ENCODE assay signal across 9 cellular contexts in the genomic region with DNA sequence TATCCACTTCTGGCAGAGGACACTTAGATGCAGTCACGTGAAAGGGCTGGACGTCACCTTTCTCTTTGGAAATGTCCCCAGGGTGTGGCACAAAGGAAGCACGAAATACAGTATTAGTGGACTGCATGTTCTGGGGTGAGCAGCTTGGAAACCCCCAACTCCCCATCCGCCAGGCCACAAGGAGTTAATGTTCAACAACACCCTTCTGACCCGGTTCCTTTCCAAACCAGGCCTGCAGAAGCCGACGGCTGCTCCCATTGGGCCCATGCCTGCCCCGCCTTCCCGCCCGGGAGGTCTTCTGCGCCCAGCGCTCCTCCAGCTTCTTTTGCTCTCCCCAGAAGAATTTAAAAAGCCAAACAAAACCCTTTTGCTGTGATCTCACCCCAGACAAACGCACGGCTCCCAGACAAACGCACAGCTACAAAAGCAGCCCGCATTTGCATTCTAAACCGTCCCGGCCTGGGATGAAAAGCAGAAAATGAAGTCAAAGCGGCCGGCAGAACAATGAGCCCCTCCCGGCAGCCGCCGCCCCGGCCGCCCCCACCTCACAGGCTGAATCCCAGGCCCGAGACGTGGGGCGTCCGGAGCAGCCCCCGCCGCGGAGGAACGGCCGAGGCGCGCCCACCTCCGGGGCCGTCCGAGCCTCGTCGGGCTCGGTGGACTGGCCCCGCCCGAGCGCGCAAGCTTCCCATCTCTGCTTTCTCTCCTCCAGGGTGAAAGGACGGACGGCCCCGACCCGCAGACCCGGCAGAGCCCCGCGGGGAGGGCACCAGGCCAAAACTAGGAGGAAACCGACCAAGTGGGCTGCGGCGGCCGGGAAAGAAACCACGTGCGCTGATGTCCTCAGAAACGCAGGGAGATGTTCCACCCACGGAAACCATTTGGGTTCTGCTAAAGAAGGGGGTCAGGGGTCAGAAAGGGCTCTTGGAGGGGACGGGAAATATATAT.
DNase-seq lines count a peak whose midpoint lies in the region; ATAC-seq and TF ChIP-seq lines count a peak whose summit lies in the region.
"Had no signal": no experiment of that assay in that cellular context is flagged by ENCODE, and none has a peak within 500 bp of the region (broad histone marks: within the 10 kb centered on the region; RNA-seq: fewer than 3 reads in every experiment).

No MANE protein-coding gene starts in this region.

- H3K9me3 Mint-ChIP-seq in activated CD8-positive, alpha-beta memory T cell treated with anti-CD3 and anti-CD28 coated beads, Interleukin-2, amount 10 ng/mL, durations not matched to agents 7 days and 5 days (ENCODE audit: low read depth), result peaks cover 2% of the 10 kb centered on the region
- H3K9me3 Mint-ChIP-seq: central memory CD8-positive, alpha-beta T cell had no signal

- H3K4me3 ChIP-seq in BE2C (ENCODE audit: low read depth, low read length), result peak overlapping the region; percentile 43
- peak overlapping the region; percentile 49 for H3K4me3 ChIP-seq in fibroblast of mammary gland (ENCODE audit: control insufficient read depth, low read depth, low read length)
- H3K4me3 ChIP-seq in mucosa of stomach (ENCODE audit: low read length), result peak overlapping the region; percentile 23

- no peak for ATAC-seq in GM21381 (IDR thresholded peaks at IDR 0.05; ENCODE audit: unreplicated experiment)
- no peak for ATAC-seq in HG02610 (IDR thresholded peaks at IDR 0.05; ENCODE audit: unreplicated experiment)
- no peak for ATAC-seq in activated CD8-positive, alpha-beta memory T cell treated with anti-CD3 and anti-CD28 coated beads, Interleukin-2, amount 10 ng/mL, durations not matched to agents 7 days and 5 days

- H3K27me3 Mint-ChIP-seq in activated CD8-positive, alpha-beta memory T cell treated with anti-CD3 and anti-CD28 coated beads, Interleukin-2, amount 10 ng/mL, durations not matched to agents 7 days and 5 days, result peaks cover 27% of the 10 kb centered on the region

- peak; percentile 19 for DNase-seq in BE2C
- peak; percentile 26 for DNase-seq in NCI-H510A (lab: John Stamatoyannopoulos, UW)
- DNase-seq in fibroblast of mammary gland (ENCODE audit: low read depth), result peak; percentile 59
- DNase-seq in AML-193 (lab: John Stamatoyannopoulos, UW), result no peak
- DNase-seq in activated CD8-positive, alpha-beta memory T cell treated with anti-CD3 and anti-CD28 coated beads, Interleukin-2, amount 10 ng/mL, durations not matched to agents 7 days and 5 days, result no peak

- no peaks in the 10 kb centered on the region for H3K36me3 ChIP-seq in BE2C
- no peaks in the 10 kb centered on the region for H3K36me3 ChIP-seq in mucosa of stomach (ENCODE audit: control insufficient read depth, insufficient read depth, low read length)

- no peaks in the 10 kb centered on the region for H3K36me3 Mint-ChIP-seq in activated CD8-positive, alpha-beta memory T cell treated with anti-CD3 and anti-CD28 coated beads, Interleukin-2, amount 10 ng/mL, durations not matched to agents 7 days and 5 days

- H3K27me3 ChIP-seq in BE2C, result peaks cover 7% of the 10 kb centered on the region; the same call in 1 of the 2 replicates
- H3K27me3 ChIP-seq in mucosa of stomach (ENCODE audit: control insufficient read depth, insufficient read depth, low read length), result peaks cover 8% of the 10 kb centered on the region

- TF ChIP-seq CTCF in BE2C (IDR thresholded peaks at IDR 0.05; ENCODE audit: low read depth, low read length) (no peak), fibroblast of mammary gland (conservative IDR thresholded peaks at IDR 0.05; ENCODE audit: control insufficient read depth, insufficient read depth, low read depth, low read length) (no peak)

- H3K9me3 ChIP-seq in BE2C (no peaks in the 10 kb centered on the region), mucosa of stomach (ENCODE audit: control insufficient read depth, low read length) (no peaks in the 10 kb centered on the region)

- H3K4me3 Mint-ChIP-seq in activated CD8-positive, alpha-beta memory T cell treated with anti-CD3 and anti-CD28 coated beads, Interleukin-2, amount 10 ng/mL, durations not matched to agents 7 days and 5 days, result no peak overlapping the region
- H3K4me3 Mint-ChIP-seq: central memory CD8-positive, alpha-beta T cell had no signal

- H3K4me1 ChIP-seq in BE2C, result no peaks in the 10 kb centered on the region
- H3K4me1 ChIP-seq in mucosa of stomach (ENCODE audit: control insufficient read depth, insufficient read depth, low read length), result peaks cover 18% of the 10 kb centered on the region

- CTCF ChIA-PET in activated CD8-positive, alpha-beta memory T cell treated with anti-CD3 and anti-CD28 coated beads, Interleukin-2, amount 10 ng/mL, durations not matched to agents 7 days and 5 days (lab: Charles Lee), result no interaction called here

- H3K4me1 Mint-ChIP-seq in activated CD8-positive, alpha-beta memory T cell treated with anti-CD3 and anti-CD28 coated beads, Interleukin-2, amount 10 ng/mL, durations not matched to agents 7 days and 5 days, result no peaks in the 10 kb centered on the region
- H3K4me1 Mint-ChIP-seq: central memory CD8-positive, alpha-beta T cell had no signal

- no peak overlapping the region for H3K27ac Mint-ChIP-seq in activated CD8-positive, alpha-beta memory T cell treated with anti-CD3 and anti-CD28 coated beads, Interleukin-2, amount 10 ng/mL, durations not matched to agents 7 days and 5 days

- peak overlapping the region; percentile 70 for H3K9ac ChIP-seq in mucosa of stomach (ENCODE audit: low read length)

Comparison
In these comparisons a context has a peak if more than half of its experiments do, and no peak if none do; other contexts are left out.
1. DNase-seq: peak in BE2C (single experiment), NCI-H510A (single experiment) and fibroblast of mammary gland (single experiment); none in AML-193 (0 of 2) and activated CD8-positive, alpha-beta memory T cell treated with anti-CD3 and anti-CD28 coated beads, Interleukin-2, amount 10 ng/mL, durations not matched to agents 7 days and 5 days (single experiment).
2. Peak in every context shown above with its lines, with median percentiles within 50 percentile points of each other: H3K4me3 ChIP-seq.